Comparison of ENCODE assay signal across 8 cellular contexts in genomic region chr10:133307776-133308430, GRCh38.
DNase-seq lines count a peak whose midpoint lies in the region; ATAC-seq and TF ChIP-seq lines count a peak whose summit lies in the region.

No MANE protein-coding gene starts in this region.

- CTCF ChIA-PET in GM10248 (lab: Yijun Ruan, JAX) (interaction anchor here (0.8 to 3.4 kb wide), 20 partner anchors 8 to 84 kb away, joined by 3 to 28 read pairs (median 5); no protein-coding TSS in a partner anchor), HEK293T (lab: Yijun Ruan, JAX) (interaction anchor here (0.7 to 1.3 kb wide), 4 partner anchors 11 to 163 kb away, joined by 3 to 5 read pairs (median 3); no protein-coding TSS in a partner anchor)

- H3K9me3 Mint-ChIP-seq in central memory CD8-positive, alpha-beta T cell: no peaks in the 10 kb centered on the region

- TF ChIP-seq CTCF in GM10248 (IDR thresholded peaks at IDR 0.05; ENCODE audit: control extremely low read depth, extremely low read depth, low read depth, missing control alignments): peak; percentile 84
- peak; percentile 64 for TF ChIP-seq CTCF in WI38 (IDR thresholded peaks at IDR 0.05; ENCODE audit: low read depth, low read length)

- H3K4me3 Mint-ChIP-seq in central memory CD8-positive, alpha-beta T cell: peak overlapping the region; percentile 95

- ATAC-seq in central memory CD8-positive, alpha-beta T cell (replicated peaks; ENCODE audit: extremely low read depth, poor library complexity, severe bottlenecking): peak; percentile 72

- H3K36me3 Mint-ChIP-seq in central memory CD8-positive, alpha-beta T cell (ENCODE audit: insufficient read depth): peaks cover 27% of the 10 kb centered on the region

- peaks cover 37% of the 10 kb centered on the region for H3K4me1 Mint-ChIP-seq in central memory CD8-positive, alpha-beta T cell

- no peaks in the 10 kb centered on the region for H3K27me3 Mint-ChIP-seq in central memory CD8-positive, alpha-beta T cell

- DNase-seq in GM10248 (ENCODE audit: extremely low spot score) (peak; percentile 75), HEK293T (ENCODE audit: extremely low spot score) (peak; percentile 74), NCI-H128 (lab: John Stamatoyannopoulos, UW; ENCODE audit: unreplicated experiment) (peak; percentile 31), left kidney (ENCODE audit: low read depth, low spot score) (peak; percentile 94), globus pallidus (ENCODE audit: low spot score) (no peak)
- DNase-seq in central memory CD8-positive, alpha-beta T cell (ENCODE audit: low spot score in 2 of 2): peak; percentile 82 to 84
- DNase-seq in stimulated activated CD4-positive, alpha-beta T cell treated with anti-CD3 and anti-CD28 coated beads, Interleukin-4, amount 100 ng/mL, for 24 hours: peak; percentile 87

- POLR2A ChIA-PET in GM10248 (lab: Yijun Ruan, JAX): no interaction called here
- POLR2A ChIA-PET in HEK293T (lab: Yijun Ruan, JAX): interaction anchor here (0.7 to 1.7 kb wide), 3 partner anchors 16 to 22 kb away, joined by 3 to 5 read pairs (median 3); no protein-coding TSS in a partner anchor

- H3K27ac Mint-ChIP-seq in central memory CD8-positive, alpha-beta T cell (ENCODE audit: low read depth): peak overlapping the region; percentile 100

- H3K4me3 ChIP-seq in WI38 (ENCODE audit: low read depth, low read length): peak overlapping the region; percentile 95

TF ChIP-seq in HEK293T, 16 proteins besides CTCF, POLR2A, EP300 and RAD21:
- TF ChIP-seq FOXM1 (IDR thresholded peaks at IDR 0.05; ENCODE audit: borderline replicate concordance) (no peak), ELF4 (IDR thresholded peaks at IDR 0.05) (no peak), ZNF384 (IDR thresholded peaks at IDR 0.05) (no peak), L3MBTL2 (conservative IDR thresholded peaks at IDR 0.05) (no peak), FOXK2 (IDR thresholded peaks at IDR 0.05) (no peak), NFRKB (IDR thresholded peaks at IDR 0.05) (no peak), TARDBP (IDR thresholded peaks at IDR 0.05) (no peak), LEF1 (IDR thresholded peaks at IDR 0.05; ENCODE audit: borderline replicate concordance) (no peak), ARNT (IDR thresholded peaks at IDR 0.05) (no peak), FOXA1 (IDR thresholded peaks at IDR 0.05) (no peak), BHLHE40 (IDR thresholded peaks at IDR 0.05; ENCODE audit: borderline replicate concordance) (no peak)
